In the genomic region with DNA sequence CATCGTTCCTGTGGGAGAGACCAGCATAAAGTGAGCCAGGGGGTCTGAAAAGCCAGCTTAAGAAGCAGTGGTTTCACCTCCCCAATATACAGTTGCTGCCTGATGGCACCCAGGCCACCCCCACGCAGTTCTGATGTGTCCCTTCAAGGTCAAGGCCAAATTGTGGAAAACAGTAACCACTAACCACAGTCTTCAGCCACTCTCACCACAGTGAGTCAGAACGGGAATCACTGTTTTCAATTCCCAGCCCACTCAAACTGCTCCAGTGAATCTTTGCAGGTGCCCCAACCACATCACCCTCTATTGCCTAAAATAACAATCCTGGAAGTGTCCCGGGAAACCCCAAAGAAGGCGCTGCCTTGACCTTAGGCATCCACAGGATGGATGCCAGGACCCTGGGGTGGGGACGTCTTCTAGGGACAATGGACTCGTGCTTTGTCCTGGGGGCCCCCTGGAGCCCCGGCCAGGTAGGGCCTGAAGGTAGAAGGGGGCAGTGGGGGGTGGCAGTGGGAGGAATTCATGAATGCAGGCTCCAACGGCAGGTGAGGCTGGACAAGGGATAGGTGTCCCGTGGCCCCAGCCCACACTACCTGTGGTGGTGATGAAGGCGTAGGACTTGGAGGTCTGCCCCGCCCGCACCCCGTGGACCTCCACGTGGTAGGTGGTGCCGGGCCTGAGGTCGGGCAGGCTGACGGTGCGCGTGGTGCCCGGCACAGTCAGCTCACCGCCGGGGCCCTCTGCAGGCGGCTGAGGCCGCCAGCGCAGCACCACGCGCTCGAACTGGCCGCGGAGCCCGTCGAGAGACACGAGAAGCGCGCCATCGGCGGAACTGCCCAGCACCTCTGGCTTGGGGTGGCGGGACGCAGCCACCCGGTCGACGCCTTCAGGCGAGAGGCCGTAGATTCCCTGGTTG, we compare ENCODE assay signal across 8 cellular contexts. TPM values are rescaled to one million over a fixed set of nuclear protein-coding genes. Genes with fewer than 3 reads are reported as not detected.
DNase-seq lines count a peak whose midpoint lies in the region; ATAC-seq and TF ChIP-seq lines count a peak whose summit lies in the region.

No MANE protein-coding gene starts in this region.

- H3K4me1 Mint-ChIP-seq in Caco-2 (ENCODE audit: low read depth, unreplicated experiment): peaks cover 33% of the 10 kb centered on the region

- H3K36me3 ChIP-seq in Caco-2 (ENCODE audit: control insufficient read depth, insufficient read depth, low read length) (no peaks in the 10 kb centered on the region), adrenal gland (replicated peaks in 1 of 2) (no peaks in the 10 kb centered on the region), uterus (no peaks in the 10 kb centered on the region)

- POLR2A ChIA-PET in Caco-2 (lab: Charles Lee): no interaction called here

- TF ChIP-seq CTCF in Caco-2 (IDR thresholded peaks at IDR 0.05; ENCODE audit: insufficient read depth in 1 of 2, low read depth in 1 of 2, low read length in 1 of 2, severe bottlenecking in 1 of 2, unreplicated experiment in 1 of 2): no peak
- no peak for TF ChIP-seq CTCF in adrenal gland (IDR thresholded peaks at IDR 0.05)
- peak in 1 of 4 experiments; percentile 6 for TF ChIP-seq CTCF in uterus (IDR thresholded peaks at IDR 0.05)

- no peaks in the 10 kb centered on the region for H3K36me3 Mint-ChIP-seq in Caco-2 (ENCODE audit: insufficient read depth, unreplicated experiment)

- no peak overlapping the region for H3K4me3 Mint-ChIP-seq in Caco-2 (ENCODE audit: unreplicated experiment)

- peak overlapping the region in 4 of 5 donors; percentile 43 to 80 (median 53) for H3K27ac ChIP-seq in adrenal gland
- H3K27ac ChIP-seq in uterus: peak overlapping the region; percentile 92 to 96

- no peak for DNase-seq in Caco-2
- peak in 4 of 7 donors; percentile 45 to 64 (median 56) for DNase-seq in adrenal gland
- peak; percentile 85 for DNase-seq in kidney tubule cell (ENCODE audit: low spot score)
- DNase-seq in uterus: peak in 1 of 2 donors; percentile 56
- no peak for DNase-seq in GDM1 (lab: John Stamatoyannopoulos, UW)
- no peak for DNase-seq in stimulated activated naive CD4-positive, alpha-beta T cell (lab: John Stamatoyannopoulos, UW)
- DNase-seq in SIG-M5 (lab: John Stamatoyannopoulos, UW): no peak

- H3K27me3 Mint-ChIP-seq in Caco-2 (ENCODE audit: insufficient read depth, unreplicated experiment): no peaks in the 10 kb centered on the region

- H3K9me3 Mint-ChIP-seq in Caco-2 (ENCODE audit: unreplicated experiment): no peaks in the 10 kb centered on the region

- TF ChIP-seq POLR2A in adrenal gland (IDR thresholded peaks at IDR 0.05) (no peak), uterus (IDR thresholded peaks at IDR 0.05) (no peak)

- CTCF ChIA-PET in Caco-2 (lab: Charles Lee): no interaction called here

- 27 to 37% (median 31%) methylated on average over 10 to 45 of the region's 45 CpGs for WGBS in adrenal gland, 4 donors

- H3K27ac Mint-ChIP-seq in Caco-2 (ENCODE audit: unreplicated experiment): peak overlapping the region; percentile 85

- H3K4me1 ChIP-seq in Caco-2: peaks cover 24% of the 10 kb centered on the region
- H3K4me1 ChIP-seq in adrenal gland (replicated peaks in 1 of 2): peaks cover 15 to 30% of the 10 kb centered on the region in 2 donors
- H3K4me1 ChIP-seq in uterus: peaks cover 18 to 27% of the 10 kb centered on the region in 2 donors

- peak; percentile 60 for ATAC-seq in HG02870 (IDR thresholded peaks at IDR 0.05; ENCODE audit: unreplicated experiment)

- no TSS peak for BruUV-seq in Caco-2 (replicated peaks; lab: Mats Ljungman, UMichigan)

- H3K9me3 ChIP-seq in Caco-2 (no peaks in the 10 kb centered on the region), adrenal gland (replicated peaks in 1 of 3) (no peaks in the 10 kb centered on the region), uterus (no peaks in the 10 kb centered on the region)

- H3K4me3 ChIP-seq in Caco-2 (ENCODE audit: low read depth, low read length) (no peak overlapping the region), adrenal gland (peak overlapping the region in 1 of 4 donors; percentile 36), uterus (peak overlapping the region in 1 of 2 donors; percentile 9)

- intact Hi-C loops in Caco-2 (cut with micrococcal nuclease; ENCODE audit: unreplicated experiment): no loop called here
- intact Hi-C loops in adrenal gland (cut with DNase I): no loop called here
- intact Hi-C loops in uterus (cut with DNase I; ENCODE audit: low total_unique reads): no loop called here

- no peaks in the 10 kb centered on the region; the same call in 1 of the 2 replicates for H3K27me3 ChIP-seq in Caco-2 (replicated peaks; ENCODE audit: control insufficient read depth, insufficient read depth, low read length)
- no peaks in the 10 kb centered on the region for H3K27me3 ChIP-seq in adrenal gland
- no peaks in the 10 kb centered on the region for H3K27me3 ChIP-seq in uterus

RNA-seq across cellular contexts. Expression of gene TNXB, which starts 22.2 kb away (rescaled TPM):
- total RNA-seq in Caco-2 (2022) (2.7 and 3.9 TPM in 2 replicates), adrenal gland (100 to 1,000 TPM; 105 to 403 (median 213) TPM), uterus (100 to 1,000 TPM in 3 of 4 donors, 10 to 100 TPM in 1; 90.6 to 217 (median 181) TPM)
- 100 to 1,000 TPM in 2 of 3 donors, 10 to 100 TPM in 1; 19.6 to 506 (median 248) TPM for polyA plus RNA-seq in adrenal gland

RNA-seq across cellular contexts. Expression of gene ATF6B, which starts 41.1 kb away (rescaled TPM):
- total RNA-seq in Caco-2 (2022) (61.5 and 64.9 TPM in 2 replicates), adrenal gland (100 to 1,000 TPM in 2 of 8 donors, 10 to 100 TPM in 6; 22.3 to 109 (median 40.8) TPM), uterus (100 to 1,000 TPM in 1 of 4 donors, 10 to 100 TPM in 3; 16.4 to 121 (median 33.6) TPM)
- polyA plus RNA-seq in adrenal gland: 100 to 1,000 TPM in 1 of 3 donors, 10 to 100 TPM in 2; 42.3 to 136 (median 67.3) TPM

RNA-seq across cellular contexts. Expression of gene FKBPL, which starts 43.2 kb away (rescaled TPM):
- total RNA-seq in Caco-2 (2022) (8.9 and 9.1 TPM in 2 replicates), adrenal gland (1 to 10 TPM; 1.6 to 8.0 (median 5.8) TPM), uterus (10 to 100 TPM in 1 of 4 donors, 1 to 10 TPM in 3; 1.3 to 10.3 (median 5.1) TPM)
- polyA plus RNA-seq in adrenal gland: 1 to 10 TPM; 4.9 to 6.1 (median 6.0) TPM

RNA-seq across cellular contexts. Expression of gene CYP21A2, which starts 48.7 kb away (rescaled TPM):
- not detected in 2 replicates for total RNA-seq in Caco-2 (2022)
- total RNA-seq in adrenal gland: 1,000 to 10,000 TPM in 7 of 8 donors, 100 to 1,000 TPM in 1; 780 to 6,352 (median 2,523) TPM
- polyA plus RNA-seq in adrenal gland: 1,000 to 10,000 TPM in 2 of 3 donors, 100 to 1,000 TPM in 1; 528 to 4,039 (median 2,532) TPM
- 1 to 10 TPM in 1 of 4 donors, not detected in 3; 4.1 TPM for total RNA-seq in uterus

Comparison
In these comparisons a context has a peak if more than half of its experiments do, and no peak if none do; other contexts are left out.
1. DNase-seq: peak in adrenal gland (4 of 7) and kidney tubule cell (single experiment); none in Caco-2 (0 of 2), GDM1 (single experiment), stimulated activated naive CD4-positive, alpha-beta T cell (0 of 6) and SIG-M5 (single experiment).
2. RNA of gene TNXB, which starts 22.2 kb away (total RNA-seq): 105 to 403 TPM in adrenal gland and 90.6 to 217 TPM in uterus; 2.7 to 3.9 TPM in Caco-2; every median in the first group is over 10 times any median in the second.